In genomic region chr14:71169028-71169427, GRCh38 we compare ENCODE assay signal across 11 cellular contexts.
DNase-seq lines count a peak whose midpoint lies in the region; ATAC-seq and TF ChIP-seq lines count a peak whose summit lies in the region.
"Had no signal": no experiment of that assay in that cellular context is flagged by ENCODE, and none has a peak within 500 bp of the region (broad histone marks: within the 10 kb centered on the region; RNA-seq: fewer than 3 reads in every experiment).

No MANE protein-coding gene starts in this region.

- WGBS in endodermal cell (ENCODE audit: insufficient coverage in 1 of 2, insufficient read length in 1 of 2), 2 experiments = 78 to 97% methylated on average over 1 to 4 of the region's 4 CpGs

- H3K4me3 Mint-ChIP-seq in activated T-cell treated with anti-CD3 and anti-CD28 coated beads, Interleukin-2, amount 50 U/mL, for 72 hours = peak overlapping the region; percentile 85 to 88
- peak overlapping the region; percentile 57 for H3K4me3 Mint-ChIP-seq in activated naive CD8-positive, alpha-beta T cell treated with anti-CD3 and anti-CD28 coated beads for 36 hours
- H3K4me3 Mint-ChIP-seq in stimulated activated naive CD8-positive, alpha-beta T cell treated with anti-CD3 and anti-CD28 coated beads, Interleukin-15, Interleukin-2, amounts not matched to agents 100 ng/mL and 50 ng/mL, for 24 hours = peak overlapping the region; percentile 82
- no peak overlapping the region for H3K4me3 Mint-ChIP-seq in endodermal cell

- H3K4me1 ChIP-seq in endodermal cell (ENCODE audit: control insufficient read depth, insufficient read depth, low read length) = no peaks in the 10 kb centered on the region
- H3K4me1 ChIP-seq: sigmoid colon had no signal

- H3K27ac ChIP-seq in endodermal cell (ENCODE audit: low read depth, low read length) = no peak overlapping the region
- H3K27ac ChIP-seq: cardiac muscle cell, sigmoid colon, upper lobe of left lung had no signal

- H3K9ac ChIP-seq in endodermal cell (ENCODE audit: extremely low read depth, low read length, poor library complexity, severe bottlenecking) = no peak overlapping the region

- TF ChIP-seq CTCF in endodermal cell (conservative IDR thresholded peaks at IDR 0.05) = no peak

- DNase-seq in activated T-cell treated with anti-CD3 and anti-CD28 coated beads, Interleukin-2, amount 50 U/mL, for 72 hours = no peak
- DNase-seq in activated T-cell treated with anti-CD3 and anti-CD28 coated beads, Interleukin-2, amount 50 U/mL, for 48 hours = no peak
- DNase-seq in NCI-H146 treated with DMSO at 0.1 percent for 48 hours (lab: John Stamatoyannopoulos, UW; ENCODE audit: unreplicated experiment) = peak; percentile 7
- no peak for DNase-seq in activated naive CD8-positive, alpha-beta T cell treated with anti-CD3 and anti-CD28 coated beads for 36 hours
- DNase-seq in endodermal cell = no peak
- DNase-seq in NCI-H2107 treated with DMSO at 0.1 percent for 48 hours (lab: John Stamatoyannopoulos, UW; ENCODE audit: unreplicated experiment) = no peak
- DNase-seq: sigmoid colon, upper lobe of left lung had no signal

- no peaks in the 10 kb centered on the region for H3K27me3 ChIP-seq in endodermal cell (ENCODE audit: control insufficient read depth, insufficient read depth, low read length, poor library complexity, severe bottlenecking)
- H3K27me3 ChIP-seq: sigmoid colon, upper lobe of left lung had no signal

- H3K9me3 Mint-ChIP-seq in activated T-cell treated with anti-CD3 and anti-CD28 coated beads, Interleukin-2, amount 50 U/mL, for 72 hours = no peaks in the 10 kb centered on the region
- H3K9me3 Mint-ChIP-seq in activated naive CD8-positive, alpha-beta T cell treated with anti-CD3 and anti-CD28 coated beads for 36 hours = no peaks in the 10 kb centered on the region
- no peaks in the 10 kb centered on the region for H3K9me3 Mint-ChIP-seq in stimulated activated naive CD8-positive, alpha-beta T cell treated with anti-CD3 and anti-CD28 coated beads, Interleukin-15, Interleukin-2, amounts not matched to agents 100 ng/mL and 50 ng/mL, for 24 hours
- peaks cover 4% of the 10 kb centered on the region for H3K9me3 Mint-ChIP-seq in endodermal cell

- peak in 1 of 2 donors; percentile 64 for ATAC-seq in activated T-cell treated with anti-CD3 and anti-CD28 coated beads, Interleukin-2, amount 50 U/mL, for 72 hours (replicated peaks in 1 of 2)
- ATAC-seq in HG03457 (IDR thresholded peaks at IDR 0.05; ENCODE audit: unreplicated experiment) = no peak

- H3K27me3 Mint-ChIP-seq in activated T-cell treated with anti-CD3 and anti-CD28 coated beads, Interleukin-2, amount 50 U/mL, for 72 hours (ENCODE audit: low read depth) = peaks cover 37% of the 10 kb centered on the region
- peaks cover 15% of the 10 kb centered on the region for H3K27me3 Mint-ChIP-seq in activated naive CD8-positive, alpha-beta T cell treated with anti-CD3 and anti-CD28 coated beads for 36 hours
- peaks cover 19% of the 10 kb centered on the region for H3K27me3 Mint-ChIP-seq in stimulated activated naive CD8-positive, alpha-beta T cell treated with anti-CD3 and anti-CD28 coated beads, Interleukin-15, Interleukin-2, amounts not matched to agents 100 ng/mL and 50 ng/mL, for 24 hours
- peaks cover 1% of the 10 kb centered on the region for H3K27me3 Mint-ChIP-seq in endodermal cell (ENCODE audit: insufficient read depth)

- peaks cover 0 to 1% of the 10 kb centered on the region in 2 donors for H3K36me3 Mint-ChIP-seq in activated T-cell treated with anti-CD3 and anti-CD28 coated beads, Interleukin-2, amount 50 U/mL, for 72 hours (ENCODE audit: insufficient read depth in 2 of 2)
- no peaks in the 10 kb centered on the region for H3K36me3 Mint-ChIP-seq in activated naive CD8-positive, alpha-beta T cell treated with anti-CD3 and anti-CD28 coated beads for 36 hours
- H3K36me3 Mint-ChIP-seq in stimulated activated naive CD8-positive, alpha-beta T cell treated with anti-CD3 and anti-CD28 coated beads, Interleukin-15, Interleukin-2, amounts not matched to agents 100 ng/mL and 50 ng/mL, for 24 hours (ENCODE audit: low read depth) = no peaks in the 10 kb centered on the region
- no peaks in the 10 kb centered on the region for H3K36me3 Mint-ChIP-seq in endodermal cell (ENCODE audit: low read depth)

- no peak overlapping the region for H3K4me3 ChIP-seq in endodermal cell (ENCODE audit: low read length)
- H3K4me3 ChIP-seq: cardiac muscle cell, sigmoid colon had no signal

- peaks cover 25% of the 10 kb centered on the region for H3K4me1 Mint-ChIP-seq in activated T-cell treated with anti-CD3 and anti-CD28 coated beads, Interleukin-2, amount 50 U/mL, for 72 hours (ENCODE audit: low read depth)
- peaks cover 13% of the 10 kb centered on the region for H3K4me1 Mint-ChIP-seq in activated naive CD8-positive, alpha-beta T cell treated with anti-CD3 and anti-CD28 coated beads for 36 hours
- peaks cover 18% of the 10 kb centered on the region for H3K4me1 Mint-ChIP-seq in stimulated activated naive CD8-positive, alpha-beta T cell treated with anti-CD3 and anti-CD28 coated beads, Interleukin-15, Interleukin-2, amounts not matched to agents 100 ng/mL and 50 ng/mL, for 24 hours (ENCODE audit: low read depth)
- no peaks in the 10 kb centered on the region for H3K4me1 Mint-ChIP-seq in endodermal cell

- H3K36me3 ChIP-seq in endodermal cell (ENCODE audit: control insufficient read depth, insufficient read depth, low read length) = no peaks in the 10 kb centered on the region
- H3K36me3 ChIP-seq: cardiac muscle cell, sigmoid colon, upper lobe of left lung had no signal

- H3K27ac Mint-ChIP-seq in activated T-cell treated with anti-CD3 and anti-CD28 coated beads, Interleukin-2, amount 50 U/mL, for 72 hours = peak overlapping the region; percentile 39
- H3K27ac Mint-ChIP-seq in activated naive CD8-positive, alpha-beta T cell treated with anti-CD3 and anti-CD28 coated beads for 36 hours = no peak overlapping the region
- H3K27ac Mint-ChIP-seq in stimulated activated naive CD8-positive, alpha-beta T cell treated with anti-CD3 and anti-CD28 coated beads, Interleukin-15, Interleukin-2, amounts not matched to agents 100 ng/mL and 50 ng/mL, for 24 hours = peak overlapping the region; percentile 69
- H3K27ac Mint-ChIP-seq in endodermal cell = no peak overlapping the region

- no peaks in the 10 kb centered on the region for H3K9me3 ChIP-seq in endodermal cell (ENCODE audit: control insufficient read depth, low read length)
- H3K9me3 ChIP-seq: sigmoid colon, upper lobe of left lung had no signal

Comparison
In these comparisons a context has a peak if more than half of its experiments do, and no peak if none do; other contexts are left out.
1. H3K27ac Mint-ChIP-seq: peak in activated T-cell treated with anti-CD3 and anti-CD28 coated beads, Interleukin-2, amount 50 U/mL, for 72 hours (single experiment) and stimulated activated naive CD8-positive, alpha-beta T cell treated with anti-CD3 and anti-CD28 coated beads, Interleukin-15, Interleukin-2, amounts not matched to agents 100 ng/mL and 50 ng/mL, for 24 hours (single experiment); none in activated naive CD8-positive, alpha-beta T cell treated with anti-CD3 and anti-CD28 coated beads for 36 hours (single experiment) and endodermal cell (single experiment).